Comparison of ENCODE assay signal across 8 cellular contexts in the genomic region with DNA sequence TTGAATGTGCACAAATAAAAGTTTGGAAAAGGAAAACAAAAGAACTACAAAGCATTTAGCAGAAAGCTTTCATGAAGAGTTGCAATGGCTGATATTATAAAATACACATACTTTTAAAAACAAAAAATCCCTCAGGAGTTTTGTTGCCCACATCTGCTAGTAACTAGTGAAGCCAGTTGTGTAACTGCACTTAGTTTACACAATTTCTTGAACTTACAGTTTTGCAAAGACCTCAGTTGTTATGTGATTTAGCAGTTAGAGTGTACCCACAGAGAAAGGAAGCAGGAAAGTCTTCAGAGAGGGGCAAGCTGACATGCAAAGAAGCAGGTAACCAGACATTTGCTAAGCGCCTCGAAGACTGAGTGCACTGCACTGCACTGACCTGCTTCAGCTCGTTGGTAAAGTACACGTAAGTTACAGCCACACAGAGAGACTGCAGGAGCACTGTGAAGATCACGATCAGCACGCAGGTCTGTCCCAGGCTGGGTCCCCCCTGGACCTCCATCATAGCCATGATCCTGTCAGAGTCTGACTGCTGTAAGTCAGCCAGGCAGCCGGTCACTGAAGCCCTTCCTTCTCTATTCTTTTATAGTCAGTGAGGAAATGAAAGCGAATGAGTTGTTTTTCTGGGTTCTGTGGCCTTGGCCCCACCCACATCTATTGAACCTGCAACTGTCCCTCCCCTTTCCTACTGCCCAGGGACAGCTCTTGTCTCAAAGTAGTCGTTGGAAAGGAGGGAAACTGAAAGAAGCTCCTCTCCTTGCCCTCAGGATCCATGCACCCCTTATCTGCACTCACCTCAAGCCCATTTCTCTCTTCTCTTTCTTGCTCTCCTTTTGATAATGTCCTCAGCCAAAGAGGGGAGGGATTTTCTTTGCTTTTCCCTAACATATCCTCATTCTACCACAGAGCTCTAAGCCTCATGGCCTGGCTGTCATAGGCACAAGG. TPM values are rescaled to one million over a fixed set of nuclear protein-coding genes. Genes with fewer than 3 reads are reported as not detected.
DNase-seq lines count a peak whose midpoint lies in the region; ATAC-seq, FAIRE-seq and TF ChIP-seq lines count a peak whose summit lies in the region.

TNFSF10 (minus strand) TSS at position 560 of the 948 bp plus-strand sequence; CDS start at position 514, 46 bp downstream.

- H4K91ac ChIP-seq in H1 (replicated peaks; ENCODE audit: insufficient read length, low read length) = no peak within 1 kb of the TSS

- no peak within 1 kb of the TSS for H2AK5ac ChIP-seq in H1 (ENCODE audit: low read depth, low read length)

- WGBS in H1 (ENCODE audit: extremely low coverage in 1 of 2, insufficient coverage in 1 of 2, insufficient read length in 1 of 2, insufficient replicate concordance in 2 of 2, low coverage in 1 of 2, low lambda C conversion rate in 2 of 2, missing lambda C conversion rate in 1 of 2), 2 experiments = 59% methylated on average over 8 of the region's 9 CpGs; no CpG with 5 or more reads in 1 of the 2 experiments
- 1% methylated on average over 9 of the region's 9 CpGs for WGBS in thymus

- no peaks in the 10 kb centered on the region for H4K20me1 ChIP-seq in H1 (replicated peaks in 1 of 2; ENCODE audit: control insufficient read depth in 1 of 2, insufficient read depth in 2 of 2, low read length in 2 of 2)

- no peak within 1 kb of the TSS for H3K23ac ChIP-seq in H1 (ENCODE audit: insufficient read length)

- H3K27me3 ChIP-seq in H1 (replicated peaks in 1 of 4; ENCODE audit: control insufficient read depth in 3 of 4, extremely low read depth in 1 of 4, insufficient read depth in 3 of 4, low read length in 3 of 4) = peaks cover 0 to 1% (median 0%) of the 10 kb centered on the region in 4 experiments; a peak in 1 of 7 replicates
- no peaks in the 10 kb centered on the region for H3K27me3 ChIP-seq in muscle layer of colon (ENCODE audit: control insufficient read depth in 1 of 2, insufficient read depth in 2 of 2, low read length in 2 of 2)
- no peaks in the 10 kb centered on the region for H3K27me3 ChIP-seq in thymus (ENCODE audit: control insufficient read depth, insufficient read depth)

- H3K14ac ChIP-seq in H1 (ENCODE audit: insufficient read length) = no peak within 1 kb of the TSS

- CTCF ChIA-PET in H1 (lab: Charles Lee; ENCODE audit: partially characterized antibody) = interaction anchor here (0.8 to 0.9 kb wide), 3 partner anchors 11 to 150 kb away, joined by 3 to 4 read pairs (median 3); no protein-coding TSS in a partner anchor

- POLR2A ChIA-PET in H1 (lab: Charles Lee; ENCODE audit: partially characterized antibody) = interaction anchor here (0.6 kb wide), 1 partner anchor 8 kb away, joined by 3 read pairs; no protein-coding TSS in a partner anchor

- H3K36me3 ChIP-seq in H1 (ENCODE audit: control insufficient read depth in 2 of 4, insufficient read depth in 4 of 4, low read length in 3 of 4) (no peaks in the 10 kb centered on the region), muscle layer of colon (ENCODE audit: insufficient read depth, low read length) (no peaks in the 10 kb centered on the region), thymus (ENCODE audit: control insufficient read depth, insufficient read depth) (no peaks in the 10 kb centered on the region)

- TF ChIP-seq POLR2A in H1 (IDR thresholded peaks at IDR 0.05; ENCODE audit: control extremely low read depth in 1 of 2, low read depth in 2 of 2, low read length in 2 of 2) = no peak

- TF ChIP-seq CTCF in H1 (IDR thresholded peaks at IDR 0.05; ENCODE audit: control extremely low read depth in 1 of 3, insufficient read depth in 1 of 3, low read depth in 1 of 3, low read length in 3 of 3) = no peak

- TF ChIP-seq RAD21 in H1 (IDR thresholded peaks at IDR 0.05 in 1 of 2, conservative IDR thresholded peaks at IDR 0.05 in 1 of 2; ENCODE audit: low read depth in 2 of 2, low read length in 2 of 2) = no peak

- H3K9me3 ChIP-seq in H1 (ENCODE audit: insufficient read depth in 2 of 2, low read depth in 1 of 2, low read length in 1 of 2) (no peaks in the 10 kb centered on the region), muscle layer of colon (ENCODE audit: low read length) (no peaks in the 10 kb centered on the region), thymus (ENCODE audit: control insufficient read depth) (no peaks in the 10 kb centered on the region)

- H4K5ac ChIP-seq in H1 (ENCODE audit: insufficient read length, low read depth, low read length) = no peak within 1 kb of the TSS

- no peak within 1 kb of the TSS for H2BK12ac ChIP-seq in H1 (ENCODE audit: low read depth, low read length)

- FAIRE-seq in H1 (lab: Jason Lieb, UNC) = no peak

- no peak for TF ChIP-seq EP300 in H1 (IDR thresholded peaks at IDR 0.05; ENCODE audit: borderline replicate concordance in 1 of 2, low read depth in 2 of 2, low read length in 2 of 2)

- H3K79me2 ChIP-seq in H1 (ENCODE audit: control insufficient read depth in 1 of 2, insufficient read depth in 2 of 2, low read length in 2 of 2) = no peaks in the 10 kb centered on the region

- no peak within 1 kb of the TSS for H2BK120ac ChIP-seq in H1 (replicated peaks; ENCODE audit: low read depth, low read length)

- H3K27ac ChIP-seq in H1 (ENCODE audit: low read depth, low read length) (no peak within 1 kb of the TSS), muscle layer of colon (ENCODE audit: low read depth, low read length) (peak within 1 kb of the TSS; percentile 55), thymus (ENCODE audit: low read depth) (peak within 1 kb of the TSS; percentile 95)

- no peak within 1 kb of the TSS; a peak in 1 of 7 replicates for H3K9ac ChIP-seq in H1 (replicated peaks in 1 of 4; ENCODE audit: extremely low read depth in 1 of 4, low read depth in 3 of 4, low read length in 3 of 4)
- H3K9ac ChIP-seq in muscle layer of colon (ENCODE audit: low read length) = peak within 1 kb of the TSS; percentile 38

- no peak within 1 kb of the TSS for H2BK15ac ChIP-seq in H1 (ENCODE audit: low read length)

- no peaks in the 10 kb centered on the region for H3K79me1 ChIP-seq in H1 (ENCODE audit: low read depth, low read length)

- no peak within 1 kb of the TSS for H2BK5ac ChIP-seq in H1 (ENCODE audit: low read depth, low read length)

- peak within 1 kb of the TSS; percentile 100 for H2AFZ ChIP-seq in H1 (ENCODE audit: low read length)

- H3K4me3 ChIP-seq in H1 (ENCODE audit: extremely low read depth in 1 of 4, insufficient read depth in 2 of 4, low read depth in 3 of 4, low read length in 4 of 4) (0 out of 8 replicates have a peak within 1 kb of the TSS, but pooled peaks of 1 of the 4 experiments have one; percentile 8), muscle layer of colon (ENCODE audit: low read depth in 1 of 2, low read length in 2 of 2) (peak within 1 kb of the TSS; percentile 30 to 78), thymus (ENCODE audit: low read length) (peak within 1 kb of the TSS; percentile 44)

- peak; percentile 88 for ATAC-seq in GM18502 (IDR thresholded peaks at IDR 0.05; ENCODE audit: poor library complexity, unreplicated experiment)
- ATAC-seq in HG02642 (IDR thresholded peaks at IDR 0.05; ENCODE audit: poor library complexity, unreplicated experiment) = peak; percentile 88

- no peaks in the 10 kb centered on the region for H3K23me2 ChIP-seq in H1 (ENCODE audit: low read depth, low read length)

- H4K8ac ChIP-seq in H1 (ENCODE audit: extremely low read depth, insufficient read depth, low read length) = 0 out of 2 replicates have a peak within 1 kb of the TSS, but pooled peaks have one; percentile 22

- no peak within 1 kb of the TSS for H2BK20ac ChIP-seq in H1 (ENCODE audit: low read length)

- no peak within 1 kb of the TSS for H3K56ac ChIP-seq in H1 (replicated peaks; ENCODE audit: insufficient read length, low read depth, low read length)

- H3K18ac ChIP-seq in H1 (ENCODE audit: extremely low read depth, low read length) = no peak within 1 kb of the TSS

- H3K4me2 ChIP-seq in H1 (ENCODE audit: insufficient read depth in 1 of 2, low read depth in 2 of 2, low read length in 2 of 2) = peak within 1 kb of the TSS; percentile 16 to 30; a peak in 2 of 4 replicates

- H3K4me1 ChIP-seq in H1 (replicated peaks in 1 of 4; ENCODE audit: control insufficient read depth in 3 of 4, insufficient read depth in 4 of 4, low read length in 3 of 4) (0 out of 7 replicates have a peak, but pooled peaks cover 0 to 2% (median 0%) of the 10 kb centered on the region in 4 experiments), muscle layer of colon (ENCODE audit: insufficient read depth, low read length) (no peaks in the 10 kb centered on the region), thymus (ENCODE audit: control insufficient read depth, insufficient read depth, low read length) (peaks cover 5% of the 10 kb centered on the region)

- peak; percentile 73 for DNase-seq in NCI-H146 (lab: John Stamatoyannopoulos, UW)
- DNase-seq in activated CD4-positive, alpha-beta T cell treated with anti-CD3 and anti-CD28 coated beads, Interleukin-2, amount 50 U/mL, for 1 hour = peak; percentile 43
- DNase-seq in H1 (ENCODE audit: low read depth in 1 of 2, low spot score in 2 of 2) = peak in 1 of 2 experiments; percentile 52
- no peak for DNase-seq in occipital lobe (lab: John Stamatoyannopoulos, UW)

- no peak within 1 kb of the TSS for H3K4ac ChIP-seq in H1 (replicated peaks; ENCODE audit: insufficient read length, low read depth, low read length)

TF ChIP-seq in H1, 55 proteins besides CTCF, POLR2A, EP300 and RAD21:
- TF ChIP-seq E2F6 (IDR thresholded peaks at IDR 0.05) (peak; percentile 72), HDAC6 (IDR thresholded peaks at IDR 0.05; ENCODE audit: low read depth, low read length) (no peak)

RNA-seq across cellular contexts. Expression of gene TNFSF10, which starts in this region (rescaled TPM):
- total RNA-seq in H1 (2021; fragmentation: NEBNext Ultra II Directional; extraction: Animal tissue kit (Norgen Biotek cat#: 25700)) = not detected in 2 replicates
- 0.06 TPM in 1 of 2 replicates, not detected in the other for polyA plus RNA-seq in H1 (2011; rRNA removed)
- 0.18 TPM for polyA plus RNA-seq in H1 (2011; cell fraction: cytosol; rRNA removed)
- polyA plus RNA-seq in H1 (2011; cell fraction: nucleus; rRNA removed) = not detected
- 0.12 to 0.23 TPM in 2 of 4 replicates, not detected in the others for polyA plus RNA-seq in H1 (2012, experiment 1 of 2)
- polyA plus RNA-seq in H1 (2012, experiment 2 of 2) = not detected
- 0.26 TPM for polyA plus RNA-seq in H1 (2013, experiment 1 of 2)
- polyA plus RNA-seq in H1 (2013, experiment 2 of 2) = 0.44 TPM
- polyA minus RNA-seq in H1 (2011; rRNA and poly(A)+ RNA removed) = not detected in 2 replicates
- polyA minus RNA-seq in H1 (2011; cell fraction: cytosol; rRNA and poly(A)+ RNA removed) = not detected
- polyA minus RNA-seq in H1 (2011; cell fraction: nucleus; rRNA and poly(A)+ RNA removed) = not detected
- polyA plus RNA-seq in thymus = 38.4 TPM
- total RNA-seq in occipital lobe = 4.7 TPM

Comparison
In these comparisons a context has a peak if more than half of its experiments do, and no peak if none do; other contexts are left out.
1. RNA of gene TNFSF10 (polyA plus RNA-seq): 38.4 TPM in thymus (single experiment); 0.06 to 0.44 TPM in H1; every median in the first group is over 10 times any median in the second.